In genomic region chr18:49178736-49179135, GRCh38 we compare ENCODE assay signal across 8 cellular contexts.
DNase-seq lines count a peak whose midpoint lies in the region; ATAC-seq and TF ChIP-seq lines count a peak whose summit lies in the region.

No MANE protein-coding gene starts in this region.

- H3K4me1 Mint-ChIP-seq in Calu3 (ENCODE audit: low read depth, unreplicated experiment): peaks cover 12% of the 10 kb centered on the region
- peaks cover 12% of the 10 kb centered on the region for H3K4me1 Mint-ChIP-seq in CD4-positive, alpha-beta T cell (ENCODE audit: low read depth)

- H4K20me1 ChIP-seq in IMR-90 (ENCODE audit: insufficient read depth, low read length): peaks cover 3% of the 10 kb centered on the region; the same call in 1 of the 2 replicates

- H3K36me3 ChIP-seq in IMR-90 (ENCODE audit: control insufficient read depth, insufficient read depth, low read length): no peaks in the 10 kb centered on the region

- TF ChIP-seq CTCF in Calu3 (IDR thresholded peaks at IDR 0.05; ENCODE audit: unreplicated experiment) (peak; percentile 70), IMR-90 (conservative IDR thresholded peaks at IDR 0.05; ENCODE audit: low read depth, low read length) (peak; percentile 56), cardiac fibroblast (IDR thresholded peaks at IDR 0.05; ENCODE audit: low read depth, low read length) (peak; percentile 58)
- no peak for TF ChIP-seq CTCF in CD4-positive, alpha-beta T cell (IDR thresholded peaks at IDR 0.05)

- H2BK20ac ChIP-seq in IMR-90 (ENCODE audit: low read depth, low read length): no peak overlapping the region

- H4K5ac ChIP-seq in IMR-90 (ENCODE audit: low read depth, low read length): no peak overlapping the region

- no peak for ATAC-seq in IMR-90 (ENCODE audit: low read depth)
- ATAC-seq in CD4-positive, alpha-beta T cell (ENCODE audit: poor library complexity): no peak
- no peak for ATAC-seq in activated naive CD4-positive, alpha-beta T cell treated with anti-CD3 and anti-CD28 coated beads, Interleukin-2, amount 50 U/mL, for 72 hours

- no peaks in the 10 kb centered on the region for H3K9me3 ChIP-seq in IMR-90 (ENCODE audit: control insufficient read depth, insufficient read depth, low read length)
- no peaks in the 10 kb centered on the region for H3K9me3 ChIP-seq in CD4-positive, alpha-beta T cell (ENCODE audit: control insufficient read depth, low read length)

- BruUV-seq in Calu3 (replicated peaks; lab: Mats Ljungman, UMichigan) (no TSS peak), IMR-90 (replicated peaks; lab: Mats Ljungman, UMichigan) (no TSS peak)

- H3K23ac ChIP-seq in IMR-90 (ENCODE audit: low read depth, low read length): no peak overlapping the region

- TF ChIP-seq RAD21 in IMR-90 (IDR thresholded peaks at IDR 0.05; ENCODE audit: low read length): peak; percentile 68

- CTCF ChIA-PET in Calu3 (lab: Charles Lee): interaction anchor here (0.6 to 2.7 kb wide), 10 partner anchors 9 to 514 kb away, joined by 3 to 14 read pairs (median 4); no protein-coding TSS in a partner anchor
- CTCF ChIA-PET in IMR-90 (lab: Yijun Ruan, JAX): interaction anchor here (0.6 to 1.8 kb wide), 6 partner anchors 12 to 370 kb away, joined by 3 to 8 read pairs (median 3); no protein-coding TSS in a partner anchor
- CTCF ChIA-PET in CD4-positive, alpha-beta T cell (lab: Charles Lee): no interaction called here

- no peaks in the 10 kb centered on the region for H3K27me3 ChIP-seq in IMR-90 (ENCODE audit: control insufficient read depth, insufficient read depth, low read length)
- H3K27me3 ChIP-seq in CD4-positive, alpha-beta T cell (ENCODE audit: control insufficient read depth, insufficient read depth, low read length): no peaks in the 10 kb centered on the region

- H3K36me3 Mint-ChIP-seq in Calu3 (ENCODE audit: insufficient read depth, unreplicated experiment): no peaks in the 10 kb centered on the region
- H3K36me3 Mint-ChIP-seq in CD4-positive, alpha-beta T cell (ENCODE audit: low read depth): no peaks in the 10 kb centered on the region
- no peaks in the 10 kb centered on the region for H3K36me3 Mint-ChIP-seq in activated naive CD4-positive, alpha-beta T cell treated with anti-CD3 and anti-CD28 coated beads, Interleukin-2, amount 50 U/mL, for 72 hours

- in situ Hi-C loops in IMR-90 (cut with MboI; ENCODE audit: low sequenced_read_pairs): loop anchor here (10.0 kb wide), 2 partner anchors 234 to 504 kb away; no protein-coding TSS in a partner anchor

- DNase-seq in Calu3 (peak; percentile 42), IMR-90 (peak; percentile 23), cardiac fibroblast (ENCODE audit: low read depth in 2 of 2) (peak; percentile 47 to 52), middle frontal gyrus (ENCODE audit: extremely low spot score, low spot score) (peak; percentile 27), HuH-7 (ENCODE audit: low spot score) (no peak)
- no peak for DNase-seq in CD4-positive, alpha-beta T cell
- no peak for DNase-seq in stimulated activated naive CD4-positive, alpha-beta T cell (lab: John Stamatoyannopoulos, UW)
- no peak for DNase-seq in activated naive CD4-positive, alpha-beta T cell treated with anti-CD3 and anti-CD28 coated beads, Interleukin-2, amount 50 U/mL, for 72 hours (ENCODE audit: low spot score in 2 of 2)

- H4K91ac ChIP-seq in IMR-90 (ENCODE audit: insufficient read depth, low read depth, low read length): no peak overlapping the region

- no peak overlapping the region for H2BK15ac ChIP-seq in IMR-90 (ENCODE audit: low read depth, low read length)

- no CpG with 5 or more reads among the region's 3 CpGs for WGBS in IMR-90 (ENCODE audit: extremely low coverage in 2 of 2, insufficient read length in 1 of 2), 2 experiments

- POLR2A ChIA-PET in IMR-90 (lab: Charles Lee; ENCODE audit: unreplicated experiment): no interaction called here
- POLR2A ChIA-PET in CD4-positive, alpha-beta T cell (lab: Charles Lee): no interaction called here

- dilution Hi-C loops in IMR-90 (cut with HindIII; ENCODE audit: low sequenced_read_pairs, unreplicated experiment): no loop called here

- H3K27ac Mint-ChIP-seq in Calu3 (ENCODE audit: unreplicated experiment): no peak overlapping the region
- no peak overlapping the region for H3K27ac Mint-ChIP-seq in CD4-positive, alpha-beta T cell
- H3K27ac Mint-ChIP-seq in activated naive CD4-positive, alpha-beta T cell treated with anti-CD3 and anti-CD28 coated beads, Interleukin-2, amount 50 U/mL, for 72 hours: no peak overlapping the region

- H2AFZ ChIP-seq in IMR-90 (replicated peaks; ENCODE audit: low read length, poor library complexity): no peak overlapping the region

- peaks cover 2 to 9% of the 10 kb centered on the region in 2 experiments; a peak in 3 of 4 replicates for H3K79me1 ChIP-seq in IMR-90 (ENCODE audit: low read depth in 1 of 2, low read length in 2 of 2)

- H3K14ac ChIP-seq in IMR-90 (replicated peaks; ENCODE audit: low read depth, low read length): no peak overlapping the region

- intact Hi-C loops in Calu3 (cut with micrococcal nuclease; ENCODE audit: unreplicated experiment) (loop anchor here (1.0 to 10.0 kb wide), 4 partner anchors 76 to 502 kb away; no protein-coding TSS in a partner anchor), IMR-90 (cut with micrococcal nuclease) (loop anchor here (1.0 to 2.0 kb wide), 4 partner anchors 157 to 504 kb away; no protein-coding TSS in a partner anchor)
- intact Hi-C loops in CD4-positive, alpha-beta T cell (cut with DNase I, micrococcal nuclease): loop anchor here (2.0 to 10.0 kb wide), 3 partner anchors 401 to 504 kb away; no protein-coding TSS in a partner anchor

- H3K4me3 ChIP-seq in IMR-90 (ENCODE audit: insufficient read depth, low read depth, low read length) (no peak overlapping the region), cardiac fibroblast (replicated peaks in 1 of 2; ENCODE audit: low read depth in 2 of 2, low read length in 2 of 2) (no peak overlapping the region)

- H2AK9ac ChIP-seq in IMR-90 (replicated peaks; ENCODE audit: low read depth, low read length, poor library complexity): no peak overlapping the region

- H3K18ac ChIP-seq in IMR-90 (ENCODE audit: low read depth, low read length): no peak overlapping the region

- H3K9ac ChIP-seq in IMR-90 (ENCODE audit: low read depth, low read length): no peak overlapping the region

- H2AK5ac ChIP-seq in IMR-90 (ENCODE audit: low read depth, low read length): no peak overlapping the region

- no peak overlapping the region for H3K4ac ChIP-seq in IMR-90 (ENCODE audit: low read depth, low read length)

- TF ChIP-seq POLR2A in IMR-90 (IDR thresholded peaks at IDR 0.05; ENCODE audit: low read depth, low read length): no peak

- no peak overlapping the region for H3K4me2 ChIP-seq in IMR-90 (ENCODE audit: low read depth, low read length)

- no peaks in the 10 kb centered on the region; the same call in 1 of the 2 replicates for H3K9me1 ChIP-seq in IMR-90 (ENCODE audit: insufficient read depth, low read length)

- no peak overlapping the region for H2BK120ac ChIP-seq in IMR-90 (ENCODE audit: low read depth, low read length)

- no peak overlapping the region for H3K27ac ChIP-seq in IMR-90 (ENCODE audit: insufficient read depth, low read length)
- no peak overlapping the region for H3K27ac ChIP-seq in CD4-positive, alpha-beta T cell (ENCODE audit: low read depth, low read length)

- no peaks in the 10 kb centered on the region for H3K9me3 Mint-ChIP-seq in Calu3 (ENCODE audit: low read depth, unreplicated experiment)
- H3K9me3 Mint-ChIP-seq in CD4-positive, alpha-beta T cell: no peaks in the 10 kb centered on the region
- no peaks in the 10 kb centered on the region for H3K9me3 Mint-ChIP-seq in activated naive CD4-positive, alpha-beta T cell treated with anti-CD3 and anti-CD28 coated beads, Interleukin-2, amount 50 U/mL, for 72 hours

- H3K4me3 Mint-ChIP-seq in Calu3 (ENCODE audit: low read depth, unreplicated experiment): no peak overlapping the region
- H3K4me3 Mint-ChIP-seq in CD4-positive, alpha-beta T cell: no peak overlapping the region

- no peak overlapping the region for H3K56ac ChIP-seq in IMR-90 (ENCODE audit: extremely low read depth, insufficient read depth, low read length)

- H2BK5ac ChIP-seq in IMR-90 (ENCODE audit: low read depth, low read length, poor library complexity, severe bottlenecking): no peak overlapping the region

- no peak overlapping the region for H4K8ac ChIP-seq in IMR-90 (ENCODE audit: low read depth in 2 of 2, low read length in 2 of 2)

- H3K4me1 ChIP-seq in IMR-90 (ENCODE audit: control insufficient read depth, insufficient read depth, low read length): peaks cover 5% of the 10 kb centered on the region; the same call in 1 of the 2 replicates

- no peaks in the 10 kb centered on the region for H3K27me3 Mint-ChIP-seq in Calu3 (ENCODE audit: unreplicated experiment)
- no peaks in the 10 kb centered on the region for H3K27me3 Mint-ChIP-seq in CD4-positive, alpha-beta T cell

TF ChIP-seq in IMR-90, 13 proteins besides CTCF, POLR2A, EP300 and RAD21:
- TF ChIP-seq SMC3 (IDR thresholded peaks at IDR 0.05; ENCODE audit: low read depth, low read length): peak; percentile 75
- no peak for TF ChIP-seq BHLHE40 (IDR thresholded peaks at IDR 0.05; ENCODE audit: low read depth, low read length)

Comparison
In these comparisons a context has a peak if more than half of its experiments do, and no peak if none do; other contexts are left out.
1. DNase-seq: peak in Calu3 (single experiment), IMR-90 (single experiment), cardiac fibroblast (2 of 2) and middle frontal gyrus (single experiment); none in CD4-positive, alpha-beta T cell (0 of 10), HuH-7 (single experiment), stimulated activated naive CD4-positive, alpha-beta T cell (0 of 6) and activated naive CD4-positive, alpha-beta T cell treated with anti-CD3 and anti-CD28 coated beads, Interleukin-2, amount 50 U/mL, for 72 hours (0 of 2).